ENCODE assay signal across 9 cellular contexts in the genomic region with DNA sequence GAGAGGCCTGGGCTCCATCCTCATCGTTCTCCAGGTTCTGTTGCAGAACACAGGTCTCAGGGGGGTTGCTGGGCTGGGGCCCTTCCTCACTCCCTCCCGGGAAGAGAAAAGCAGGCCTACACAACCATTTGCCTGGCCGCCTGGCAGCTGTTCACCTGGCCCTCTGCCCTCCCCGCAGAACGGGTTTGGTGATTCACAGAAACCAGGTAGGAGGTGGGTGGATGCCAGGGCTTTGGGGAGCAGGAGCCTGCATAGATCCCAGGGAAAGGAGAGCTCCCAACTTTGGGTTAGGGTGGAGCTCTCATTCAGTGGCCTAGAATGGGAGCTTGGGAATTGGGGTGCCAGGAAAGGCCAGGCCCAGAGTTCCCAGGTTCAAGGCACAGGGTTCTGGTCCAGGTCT. TPM values are rescaled to one million over a fixed set of nuclear protein-coding genes. Genes with fewer than 3 reads are reported as not detected.
A peak's percentile ranks its signal among the peaks of the same experiment; 100 is the strongest.
DNase-seq lines count a peak whose midpoint lies in the region; ATAC-seq and TF ChIP-seq lines count a peak whose summit lies in the region.
"Had no signal": no experiment of that assay in that cellular context is flagged by ENCODE, and none has a peak within 500 bp of the region (broad histone marks: within the 10 kb centered on the region; RNA-seq: fewer than 3 reads in every experiment).

No MANE protein-coding gene starts in this region.

- no peaks in the 10 kb centered on the region for H3K27me3 Mint-ChIP-seq in activated naive CD8-positive, alpha-beta T cell treated with anti-CD3 and anti-CD28 coated beads for 36 hours
- H3K27me3 Mint-ChIP-seq in stimulated activated naive B cell treated with anti-CD40 and anti-IgM and Interleukin-4, amounts not matched to agents 10 μg/mL and 1 μg/mL and 100 μg/mL, for 72 hours, result no peaks in the 10 kb centered on the region

- H3K36me3 Mint-ChIP-seq in activated naive CD8-positive, alpha-beta T cell treated with anti-CD3 and anti-CD28 coated beads for 36 hours, result peaks cover 5% of the 10 kb centered on the region
- H3K36me3 Mint-ChIP-seq in stimulated activated naive B cell treated with anti-CD40 and anti-IgM and Interleukin-4, amounts not matched to agents 10 μg/mL and 1 μg/mL and 100 μg/mL, for 72 hours, result peaks cover 13 to 21% of the 10 kb centered on the region in 2 donors

- ATAC-seq in stimulated activated naive B cell treated with anti-CD40 and anti-IgM and Interleukin-4, amounts not matched to agents 10 μg/mL and 1 μg/mL and 100 μg/mL, for 72 hours (replicated peaks), result no peak
- no peak for ATAC-seq in HG03039 (IDR thresholded peaks at IDR 0.05; ENCODE audit: unreplicated experiment)

- no peaks in the 10 kb centered on the region; the same call in 1 of the 2 replicates for H3K27me3 ChIP-seq in iPS-20b (ENCODE audit: insufficient read depth, low read length)

- H3K36me3 ChIP-seq in iPS-20b (ENCODE audit: insufficient read depth, low read depth, low read length), result no peaks in the 10 kb centered on the region

- peak overlapping the region; percentile 87 for H3K4me3 Mint-ChIP-seq in activated naive CD8-positive, alpha-beta T cell treated with anti-CD3 and anti-CD28 coated beads for 36 hours
- H3K4me3 Mint-ChIP-seq in stimulated activated naive B cell treated with anti-CD40 and anti-IgM and Interleukin-4, amounts not matched to agents 10 μg/mL and 1 μg/mL and 100 μg/mL, for 72 hours, result peak overlapping the region; percentile 92 to 93

- peak overlapping the region; percentile 79 for H3K27ac Mint-ChIP-seq in activated naive CD8-positive, alpha-beta T cell treated with anti-CD3 and anti-CD28 coated beads for 36 hours
- H3K27ac Mint-ChIP-seq in stimulated activated naive B cell treated with anti-CD40 and anti-IgM and Interleukin-4, amounts not matched to agents 10 μg/mL and 1 μg/mL and 100 μg/mL, for 72 hours, result peak overlapping the region; percentile 96

- peak overlapping the region; percentile 64; the same call in 1 of the 2 replicates for H3K9ac ChIP-seq in iPS-20b (ENCODE audit: low read depth, low read length)

- DNase-seq in AG10803 (ENCODE audit: low read depth), result peak; percentile 3
- peak; percentile 93 for DNase-seq in HT-29 (ENCODE audit: low spot score)
- peak; percentile 43 for DNase-seq in activated naive CD8-positive, alpha-beta T cell treated with anti-CD3 and anti-CD28 coated beads for 36 hours
- no peak for DNase-seq in stimulated activated naive B cell treated with anti-CD40 and anti-IgM and Interleukin-4, amounts not matched to agents 10 μg/mL and 1 μg/mL and 100 μg/mL, for 72 hours
- DNase-seq in cortex of kidney (lab: John Stamatoyannopoulos, UW), result no peak
- DNase-seq in AG08396 (ENCODE audit: low spot score), result no peak

- no peaks in the 10 kb centered on the region for H3K9me3 ChIP-seq in iPS-20b (ENCODE audit: insufficient read depth, low read depth, low read length)

- no peaks in the 10 kb centered on the region for H3K9me3 Mint-ChIP-seq in activated naive CD8-positive, alpha-beta T cell treated with anti-CD3 and anti-CD28 coated beads for 36 hours
- H3K9me3 Mint-ChIP-seq in stimulated activated naive B cell treated with anti-CD40 and anti-IgM and Interleukin-4, amounts not matched to agents 10 μg/mL and 1 μg/mL and 100 μg/mL, for 72 hours, result no peaks in the 10 kb centered on the region

- H3K4me1 Mint-ChIP-seq in activated naive CD8-positive, alpha-beta T cell treated with anti-CD3 and anti-CD28 coated beads for 36 hours, result peaks cover 28% of the 10 kb centered on the region
- H3K4me1 Mint-ChIP-seq in stimulated activated naive B cell treated with anti-CD40 and anti-IgM and Interleukin-4, amounts not matched to agents 10 μg/mL and 1 μg/mL and 100 μg/mL, for 72 hours, result peaks cover 44 to 76% of the 10 kb centered on the region in 2 donors

- H3K4me3 ChIP-seq in AG10803 (ENCODE audit: low read length) (peak overlapping the region; percentile 72), iPS-20b (ENCODE audit: low read length) (peak overlapping the region; percentile 69)

- no peak overlapping the region for H3K27ac ChIP-seq in iPS-20b (ENCODE audit: low read length)

- peaks cover 11% of the 10 kb centered on the region for H3K4me1 ChIP-seq in iPS-20b (ENCODE audit: insufficient read depth, low read length)

- TF ChIP-seq CTCF in AG10803 (conservative IDR thresholded peaks at IDR 0.05; ENCODE audit: low read length), result no peak

RNA-seq across cellular contexts. Expression of gene TMEM134, which starts 1.0 kb away (rescaled TPM):
- 42.5 and 67.7 TPM in 2 replicates for total RNA-seq in HT-29 (2014; rRNA removed; shearing (Covaris generic))
- 10 to 100 TPM; 43.7 to 45.8 TPM for total RNA-seq in activated naive CD8-positive, alpha-beta T cell treated with anti-CD3 and anti-CD28 coated beads for 36 hours

RNA-seq across cellular contexts. Expression of gene CABP4, which starts 12.9 kb away (rescaled TPM):
- 11.8 and 16.2 TPM in 2 replicates for total RNA-seq in HT-29 (2014; rRNA removed; shearing (Covaris generic))
- total RNA-seq in activated naive CD8-positive, alpha-beta T cell treated with anti-CD3 and anti-CD28 coated beads for 36 hours, result under 1 TPM; 0.27 to 0.28 TPM
- total RNA-seq: renal cortical epithelial cell had no signal

RNA-seq across cellular contexts. Expression of gene AIP, which starts 14.8 kb away (rescaled TPM):
- 149 and 151 TPM in 2 replicates for total RNA-seq in HT-29 (2014; rRNA removed; shearing (Covaris generic))
- total RNA-seq in activated naive CD8-positive, alpha-beta T cell treated with anti-CD3 and anti-CD28 coated beads for 36 hours, result 100 to 1,000 TPM; 107 to 112 TPM

RNA-seq across cellular contexts. Expression of gene GPR152, which starts 15.5 kb away (rescaled TPM):
- 0.34 TPM in 1 of 2 replicates, not detected in the other for total RNA-seq in HT-29 (2014; rRNA removed; shearing (Covaris generic))
- total RNA-seq in activated naive CD8-positive, alpha-beta T cell treated with anti-CD3 and anti-CD28 coated beads for 36 hours, result not detected
- total RNA-seq: renal cortical epithelial cell had no signal

RNA-seq across cellular contexts. Expression of gene CORO1B, which starts 24.8 kb away (rescaled TPM):
- total RNA-seq in HT-29 (2014; rRNA removed; shearing (Covaris generic)), result 357 and 366 TPM in 2 replicates
- 100 to 1,000 TPM; 293 to 310 TPM for total RNA-seq in activated naive CD8-positive, alpha-beta T cell treated with anti-CD3 and anti-CD28 coated beads for 36 hours

Comparison
In these comparisons a context has a peak if more than half of its experiments do, and no peak if none do; other contexts are left out.
1. DNase-seq: peak in AG10803 (single experiment), HT-29 (single experiment) and activated naive CD8-positive, alpha-beta T cell treated with anti-CD3 and anti-CD28 coated beads for 36 hours (single experiment); none in stimulated activated naive B cell treated with anti-CD40 and anti-IgM and Interleukin-4, amounts not matched to agents 10 μg/mL and 1 μg/mL and 100 μg/mL, for 72 hours (single experiment), cortex of kidney (single experiment) and AG08396 (single experiment).